ENCODE assay signal across 2 cellular contexts in the genomic region with DNA sequence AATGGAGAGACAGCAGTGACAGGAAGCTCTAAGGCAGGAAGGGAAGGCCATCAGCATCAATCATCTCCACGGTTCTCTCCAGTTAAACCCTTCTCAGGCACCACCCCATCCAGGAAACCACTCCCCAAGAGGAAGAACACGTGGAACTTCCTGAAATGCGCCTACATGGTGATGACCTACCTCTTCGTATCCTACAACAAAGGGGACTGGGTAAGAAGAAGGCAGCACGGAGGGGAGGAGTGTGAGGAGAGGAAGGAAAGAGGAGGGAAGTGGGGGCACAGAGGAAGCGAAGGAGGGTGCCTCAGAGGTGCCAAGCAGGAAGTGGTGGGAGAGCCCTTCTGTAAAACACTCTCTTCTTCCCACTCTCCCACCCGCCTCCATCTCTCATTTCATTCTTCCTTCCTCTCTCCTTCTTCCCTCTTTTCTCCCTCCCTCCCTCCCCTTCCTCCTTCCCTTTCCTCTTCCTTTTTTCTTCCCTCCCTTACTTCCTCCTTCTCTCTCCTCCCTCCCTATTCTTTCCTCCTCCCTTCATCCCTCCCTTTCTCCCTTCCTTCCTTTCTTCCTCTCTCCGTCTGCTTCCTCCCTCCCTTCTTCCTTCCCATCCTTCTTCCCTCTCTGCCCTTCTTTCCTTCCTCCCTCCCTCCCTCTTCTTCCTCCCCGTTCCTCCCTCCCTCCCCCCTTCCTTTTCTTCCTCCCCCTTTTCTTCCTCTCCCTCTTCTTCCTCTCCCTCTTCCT.
TF ChIP-seq lines count a peak whose summit lies in the region.

No MANE protein-coding gene starts in this region.

TF ChIP-seq in K562, 482 proteins besides CTCF, POLR2A, EP300 and RAD21 (continues in another document):
- no peak for TF ChIP-seq NONO (IDR thresholded peaks at IDR 0.05; ENCODE audit: low read depth in 2 of 2, low read length in 1 of 2)
- TF ChIP-seq ZNF407 (IDR thresholded peaks at IDR 0.05; ENCODE audit: low read depth): no peak
- 0 out of 2 replicates have a peak, but pooled peaks have one; percentile 13 for TF ChIP-seq OTX1 (CRISPR knock-in tag; IDR thresholded peaks at IDR 0.05)
- peak; percentile 81 for TF ChIP-seq PKNOX1 (IDR thresholded peaks at IDR 0.05)
- no peak for TF ChIP-seq HOXB6 (CRISPR knock-in tag; IDR thresholded peaks at IDR 0.05; ENCODE audit: borderline replicate concordance)
- peak; percentile 15; the same call in 1 of the 2 replicates for TF ChIP-seq ELF1 (tag; IDR thresholded peaks at IDR 0.05)
- TF ChIP-seq KLF16 (IDR thresholded peaks at IDR 0.05): no peak
- TF ChIP-seq HBP1 (CRISPR knock-in tag; IDR thresholded peaks at IDR 0.05): peak; percentile 74; the same call in 1 of the 2 replicates
- no peak for TF ChIP-seq PRPF4 (IDR thresholded peaks at IDR 0.05; ENCODE audit: insufficient read depth, low read depth, low read length, poor library complexity, severe bottlenecking)
- TF ChIP-seq MEIS2 (IDR thresholded peaks at IDR 0.05; ENCODE audit: partially characterized antibody): peak; percentile 84
- no peak for TF ChIP-seq NEUROD1 (IDR thresholded peaks at IDR 0.05; ENCODE audit: borderline replicate concordance, low read depth, low read length, partially characterized antibody)
- no peak for TF ChIP-seq DIDO1 (tag; IDR thresholded peaks at IDR 0.05; ENCODE audit: low read depth)
- no peak for TF ChIP-seq SMAD3 (CRISPR knock-in tag; conservative IDR thresholded peaks at IDR 0.05)
- TF ChIP-seq ZNF124 (CRISPR knock-in tag; IDR thresholded peaks at IDR 0.05): no peak

TF ChIP-seq in HEK293T, 16 proteins besides CTCF, POLR2A, EP300 and RAD21:
- TF ChIP-seq BHLHE40 (IDR thresholded peaks at IDR 0.05; ENCODE audit: borderline replicate concordance) (no peak), FOXK2 (IDR thresholded peaks at IDR 0.05) (no peak), HDGF (IDR thresholded peaks at IDR 0.05; ENCODE audit: borderline replicate concordance) (no peak), TARDBP (IDR thresholded peaks at IDR 0.05) (no peak), ZNF384 (IDR thresholded peaks at IDR 0.05) (no peak), SP1 (IDR thresholded peaks at IDR 0.05) (no peak), FOXM1 (IDR thresholded peaks at IDR 0.05; ENCODE audit: borderline replicate concordance) (no peak), LEF1 (IDR thresholded peaks at IDR 0.05; ENCODE audit: borderline replicate concordance) (no peak), SUZ12 (IDR thresholded peaks at IDR 0.05) (no peak)
